20 cellular contexts compared by ENCODE assay signal in the genomic region with DNA sequence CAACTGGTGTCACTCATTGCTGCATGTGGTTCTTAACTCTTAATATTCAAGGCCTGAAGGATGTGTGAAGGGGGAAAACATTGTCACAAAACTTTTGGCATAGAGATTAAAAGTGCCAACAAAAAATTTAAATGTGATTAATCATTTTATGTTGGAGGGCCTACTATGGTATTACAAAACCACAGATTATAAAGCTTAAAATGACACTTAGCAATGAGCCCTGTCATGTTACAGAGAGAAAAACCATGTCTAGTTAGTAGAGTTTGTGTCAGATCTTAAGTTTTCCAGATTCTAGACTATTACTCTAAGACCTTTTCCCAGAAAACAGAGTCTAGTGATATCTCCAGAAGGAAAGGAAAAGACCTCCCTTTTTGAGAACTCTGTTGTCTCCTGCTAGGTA.
DNase-seq lines count a peak whose midpoint lies in the region; ATAC-seq and TF ChIP-seq lines count a peak whose summit lies in the region.
"Had no signal": no experiment of that assay in that cellular context is flagged by ENCODE, and none has a peak within 500 bp of the region (broad histone marks: within the 10 kb centered on the region; RNA-seq: fewer than 3 reads in every experiment).

No MANE protein-coding gene starts in this region.

- TF ChIP-seq CTCF in GM23338 (conservative IDR thresholded peaks at IDR 0.05; ENCODE audit: low read depth in 2 of 2) (no peak), mesothelial cell of epicardium (IDR thresholded peaks at IDR 0.05; ENCODE audit: unreplicated experiment) (no peak), tibial artery (IDR thresholded peaks at IDR 0.05) (no peak), CD14-positive monocyte (IDR thresholded peaks at IDR 0.05) (no peak)

- no peaks in the 10 kb centered on the region for H3K9me3 ChIP-seq in tibial artery

- no peaks in the 10 kb centered on the region for H3K9me2 ChIP-seq in GM23338 (ENCODE audit: insufficient read depth)

- DNase-seq in GM23338 (ENCODE audit: low spot score) (no peak), amniotic epithelial cell (ENCODE audit: low read depth) (peak; percentile 35), mesothelial cell of epicardium (ENCODE audit: low spot score in 2 of 2, unreplicated experiment in 2 of 2) (no peak), tibial artery (no peak), CD14-positive monocyte (ENCODE audit: low spot score) (no peak)
- DNase-seq: CD4-positive, alpha-beta T cell; CD8-positive, alpha-beta memory T cell; DMS 273 treated with DMSO at 0.1 percent for 48 hours; DMS79; EL; GDM1; GM23248; H9 had no signal

- H3K4me1 ChIP-seq in GM23338 (ENCODE audit: insufficient read depth) (no peaks in the 10 kb centered on the region), tibial artery (no peaks in the 10 kb centered on the region)
- H3K4me1 ChIP-seq: BLaER1 had no signal

- no peaks in the 10 kb centered on the region for H3K79me2 ChIP-seq in GM23338 (replicated peaks; ENCODE audit: insufficient read depth)

- H3K9me3 Mint-ChIP-seq in GM23338 = peaks cover 4% of the 10 kb centered on the region; the same call in 1 of the 3 replicates
- H3K9me3 Mint-ChIP-seq in mesothelial cell of epicardium = peaks cover 4% of the 10 kb centered on the region
- H3K9me3 Mint-ChIP-seq in CD14-positive monocyte = peaks cover 0 to 5% (median 1%) of the 10 kb centered on the region in 7 donors
- H3K9me3 Mint-ChIP-seq: CD4-positive, alpha-beta T cell; H9 had no signal

- H3K27ac Mint-ChIP-seq in GM23338 (no peak overlapping the region), mesothelial cell of epicardium (peak overlapping the region; percentile 52), CD14-positive monocyte (no peak overlapping the region)
- H3K27ac Mint-ChIP-seq: B cell; CD4-positive, alpha-beta T cell; CD8-positive, alpha-beta memory T cell; H9 had no signal

- ATAC-seq in GM23338 = no peak
- ATAC-seq in HG03175 (IDR thresholded peaks at IDR 0.05; ENCODE audit: unreplicated experiment) = no peak
- ATAC-seq: GM12878, HCT116 had no signal

- H4K20me1 ChIP-seq in GM23338 (replicated peaks; ENCODE audit: insufficient read depth) = no peaks in the 10 kb centered on the region
- H4K20me1 ChIP-seq: BLaER1 had no signal

- no peaks in the 10 kb centered on the region for H3K27me3 ChIP-seq in GM23338 (ENCODE audit: insufficient read depth)
- H3K27me3 ChIP-seq in tibial artery = no peaks in the 10 kb centered on the region
- H3K27me3 ChIP-seq: BLaER1 had no signal

- H3F3A ChIP-seq in GM23338 (replicated peaks; ENCODE audit: low read depth) = no peaks in the 10 kb centered on the region

- H3K4me1 Mint-ChIP-seq in GM23338 (no peaks in the 10 kb centered on the region), mesothelial cell of epicardium (peaks cover 36% of the 10 kb centered on the region), CD14-positive monocyte (no peaks in the 10 kb centered on the region)
- H3K4me1 Mint-ChIP-seq: B cell; CD8-positive, alpha-beta memory T cell had no signal

- H3K4me3 ChIP-seq in GM23338 = no peak overlapping the region
- no peak overlapping the region for H3K4me3 ChIP-seq in tibial artery
- H3K4me3 ChIP-seq: BLaER1, GM12878, GM23248 had no signal

- intact Hi-C loops in tibial artery (cut with DNase I; ENCODE audit: low total_unique reads) (no loop called here), CD14-positive monocyte (cut with micrococcal nuclease) (no loop called here)

- H3K4me3 Mint-ChIP-seq in GM23338 (no peak overlapping the region), mesothelial cell of epicardium (no peak overlapping the region), CD14-positive monocyte (no peak overlapping the region)
- H3K4me3 Mint-ChIP-seq: B cell; CD4-positive, alpha-beta T cell; CD8-positive, alpha-beta memory T cell; H9 had no signal

- H3K27me3 Mint-ChIP-seq in GM23338 (ENCODE audit: insufficient read depth, low read depth, poor library complexity) (no peaks in the 10 kb centered on the region), mesothelial cell of epicardium (ENCODE audit: low read depth) (no peaks in the 10 kb centered on the region), CD14-positive monocyte (ENCODE audit: low read depth in 3 of 3) (peaks cover 0 to 3% (median 0%) of the 10 kb centered on the region in 3 donors)
- H3K27me3 Mint-ChIP-seq: B cell had no signal

- 0 out of 2 replicates have a peak overlapping the region, but pooled peaks have one; percentile 11 for H2AFZ ChIP-seq in GM23338
- H2AFZ ChIP-seq: GM23248 had no signal

- H3K36me3 ChIP-seq in GM23338 (ENCODE audit: insufficient read depth) = no peaks in the 10 kb centered on the region
- no peaks in the 10 kb centered on the region for H3K36me3 ChIP-seq in tibial artery
- H3K36me3 ChIP-seq: BLaER1 had no signal

- H3K4me2 ChIP-seq in GM23338 = no peak overlapping the region
- H3K4me2 ChIP-seq: BLaER1 had no signal

- H3K27ac ChIP-seq in GM23338 (ENCODE audit: low read depth) = no peak overlapping the region
- no peak overlapping the region for H3K27ac ChIP-seq in tibial artery
- H3K27ac ChIP-seq: 22Rv1, BLaER1, C4-2B, GM23248 had no signal

- no peaks in the 10 kb centered on the region for H3K36me3 Mint-ChIP-seq in GM23338 (ENCODE audit: low read depth)
- H3K36me3 Mint-ChIP-seq in mesothelial cell of epicardium = no peaks in the 10 kb centered on the region
- H3K36me3 Mint-ChIP-seq in CD14-positive monocyte = no peaks in the 10 kb centered on the region
- H3K36me3 Mint-ChIP-seq: CD8-positive, alpha-beta memory T cell had no signal

TF ChIP-seq in GM23338, 12 proteins besides CTCF, POLR2A, EP300 and RAD21 (continues in another document):
- no peak for TF ChIP-seq POLR2AphosphoS5 (IDR thresholded peaks at IDR 0.05; ENCODE audit: low read depth)
- TF ChIP-seq EZH2 (IDR thresholded peaks at IDR 0.05; ENCODE audit: low read depth, unreplicated experiment) = no peak
- TF ChIP-seq, protein P1, sequence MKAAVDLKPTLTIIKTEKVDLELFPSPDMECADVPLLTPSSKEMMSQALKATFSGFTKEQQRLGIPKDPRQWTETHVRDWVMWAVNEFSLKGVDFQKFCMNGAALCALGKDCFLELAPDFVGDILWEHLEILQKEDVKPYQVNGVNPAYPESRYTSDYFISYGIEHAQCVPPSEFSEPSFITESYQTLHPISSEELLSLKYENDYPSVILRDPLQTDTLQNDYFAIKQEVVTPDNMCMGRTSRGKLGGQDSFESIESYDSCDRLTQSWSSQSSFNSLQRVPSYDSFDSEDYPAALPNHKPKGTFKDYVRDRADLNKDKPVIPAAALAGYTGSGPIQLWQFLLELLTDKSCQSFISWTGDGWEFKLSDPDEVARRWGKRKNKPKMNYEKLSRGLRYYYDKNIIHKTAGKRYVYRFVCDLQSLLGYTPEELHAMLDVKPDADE (IDR thresholded peaks at IDR 0.05) = no peak
- TF ChIP-seq, protein P2, sequence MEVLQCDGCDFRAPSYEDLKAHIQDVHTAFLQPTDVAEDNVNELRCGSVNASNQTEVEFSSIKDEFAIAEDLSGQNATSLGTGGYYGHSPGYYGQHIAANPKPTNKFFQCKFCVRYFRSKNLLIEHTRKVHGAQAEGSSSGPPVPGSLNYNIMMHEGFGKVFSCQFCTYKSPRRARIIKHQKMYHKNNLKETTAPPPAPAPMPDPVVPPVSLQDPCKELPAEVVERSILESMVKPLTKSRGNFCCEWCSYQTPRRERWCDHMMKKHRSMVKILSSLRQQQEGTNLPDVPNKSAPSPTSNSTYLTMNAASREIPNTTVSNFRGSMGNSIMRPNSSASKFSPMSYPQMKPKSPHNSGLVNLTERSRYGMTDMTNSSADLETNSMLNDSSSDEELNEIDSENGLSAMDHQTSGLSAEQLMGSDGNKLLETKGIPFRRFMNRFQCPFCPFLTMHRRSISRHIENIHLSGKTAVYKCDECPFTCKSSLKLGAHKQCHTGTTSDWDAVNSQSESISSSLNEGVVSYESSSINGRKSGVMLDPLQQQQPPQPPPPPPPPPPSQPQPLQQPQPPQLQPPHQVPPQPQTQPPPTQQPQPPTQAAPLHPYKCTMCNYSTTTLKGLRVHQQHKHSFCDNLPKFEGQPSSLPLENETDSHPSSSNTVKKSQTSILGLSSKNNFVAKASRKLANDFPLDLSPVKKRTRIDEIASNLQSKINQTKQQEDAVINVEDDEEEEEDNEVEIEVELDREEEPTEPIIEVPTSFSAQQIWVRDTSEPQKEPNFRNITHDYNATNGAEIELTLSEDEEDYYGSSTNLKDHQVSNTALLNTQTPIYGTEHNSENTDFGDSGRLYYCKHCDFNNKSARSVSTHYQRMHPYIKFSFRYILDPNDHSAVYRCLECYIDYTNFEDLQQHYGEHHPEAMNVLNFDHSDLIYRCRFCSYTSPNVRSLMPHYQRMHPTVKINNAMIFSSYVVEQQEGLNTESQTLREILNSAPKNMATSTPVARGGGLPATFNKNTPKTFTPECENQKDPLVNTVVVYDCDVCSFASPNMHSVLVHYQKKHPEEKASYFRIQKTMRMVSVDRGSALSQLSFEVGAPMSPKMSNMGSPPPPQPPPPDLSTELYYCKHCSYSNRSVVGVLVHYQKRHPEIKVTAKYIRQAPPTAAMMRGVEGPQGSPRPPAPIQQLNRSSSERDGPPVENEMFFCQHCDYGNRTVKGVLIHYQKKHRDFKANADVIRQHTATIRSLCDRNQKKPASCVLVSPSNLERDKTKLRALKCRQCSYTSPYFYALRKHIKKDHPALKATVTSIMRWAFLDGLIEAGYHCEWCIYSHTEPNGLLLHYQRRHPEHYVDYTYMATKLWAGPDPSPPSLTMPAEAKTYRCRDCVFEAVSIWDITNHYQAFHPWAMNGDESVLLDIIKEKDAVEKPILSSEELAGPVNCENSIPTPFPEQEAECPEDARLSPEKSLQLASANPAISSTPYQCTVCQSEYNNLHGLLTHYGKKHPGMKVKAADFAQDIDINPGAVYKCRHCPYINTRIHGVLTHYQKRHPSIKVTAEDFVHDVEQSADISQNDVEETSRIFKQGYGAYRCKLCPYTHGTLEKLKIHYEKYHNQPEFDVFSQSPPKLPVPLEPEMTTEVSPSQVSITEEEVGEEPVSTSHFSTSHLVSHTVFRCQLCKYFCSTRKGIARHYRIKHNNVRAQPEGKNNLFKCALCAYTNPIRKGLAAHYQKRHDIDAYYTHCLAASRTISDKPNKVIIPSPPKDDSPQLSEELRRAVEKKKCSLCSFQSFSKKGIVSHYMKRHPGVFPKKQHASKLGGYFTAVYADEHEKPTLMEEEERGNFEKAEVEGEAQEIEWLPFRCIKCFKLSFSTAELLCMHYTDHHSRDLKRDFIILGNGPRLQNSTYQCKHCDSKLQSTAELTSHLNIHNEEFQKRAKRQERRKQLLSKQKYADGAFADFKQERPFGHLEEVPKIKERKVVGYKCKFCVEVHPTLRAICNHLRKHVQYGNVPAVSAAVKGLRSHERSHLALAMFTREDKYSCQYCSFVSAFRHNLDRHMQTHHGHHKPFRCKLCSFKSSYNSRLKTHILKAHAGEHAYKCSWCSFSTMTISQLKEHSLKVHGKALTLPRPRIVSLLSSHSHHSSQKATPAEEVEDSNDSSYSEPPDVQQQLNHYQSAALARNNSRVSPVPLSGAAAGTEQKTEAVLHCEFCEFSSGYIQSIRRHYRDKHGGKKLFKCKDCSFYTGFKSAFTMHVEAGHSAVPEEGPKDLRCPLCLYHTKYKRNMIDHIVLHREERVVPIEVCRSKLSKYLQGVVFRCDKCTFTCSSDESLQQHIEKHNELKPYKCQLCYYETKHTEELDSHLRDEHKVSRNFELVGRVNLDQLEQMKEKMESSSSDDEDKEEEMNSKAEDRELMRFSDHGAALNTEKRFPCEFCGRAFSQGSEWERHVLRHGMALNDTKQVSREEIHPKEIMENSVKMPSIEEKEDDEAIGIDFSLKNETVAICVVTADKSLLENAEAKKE (CRISPR knock-in tag; IDR thresholded peaks at IDR 0.05) = no peak
